In genomic region chr3:133274477-133274876, GRCh38 we compare ENCODE assay signal across 36 cellular contexts.
DNase-seq lines count a peak whose midpoint lies in the region; ATAC-seq, FAIRE-seq and TF ChIP-seq lines count a peak whose summit lies in the region.
"Had no signal": no experiment of that assay in that cellular context is flagged by ENCODE, and none has a peak within 500 bp of the region (broad histone marks: within the 10 kb centered on the region; RNA-seq: fewer than 3 reads in every experiment).

No MANE protein-coding gene starts in this region.

- H3K9ac ChIP-seq in keratinocyte (ENCODE audit: control insufficient read depth, extremely low read depth, insufficient read depth, low read length), result no peak overlapping the region

- no peak for ATAC-seq in stimulated activated effector memory CD8-positive, alpha-beta T cell treated with anti-CD3 and anti-CD28 coated beads, Interleukin-12 subunit alpha, Interleukin-12 subunit beta, amount 100 ng/mL, for 72 hours
- ATAC-seq in GM21381 (IDR thresholded peaks at IDR 0.05; ENCODE audit: unreplicated experiment), result no peak
- ATAC-seq: effector memory CD8-positive, alpha-beta T cell; left lung; right cardiac atrium; stimulated activated naive CD8-positive, alpha-beta T cell treated with anti-CD3 and anti-CD28 coated beads, Interleukin-15, amount 100 ng/mL, for 72 hours had no signal

- H3K9me3 ChIP-seq in keratinocyte (ENCODE audit: control insufficient read depth, low read depth, low read length), result no peaks in the 10 kb centered on the region
- H3K9me3 ChIP-seq: adrenal gland, left lung, Peyer's patch, thoracic aorta had no signal

- no peaks in the 10 kb centered on the region for H3K9me1 ChIP-seq in keratinocyte (ENCODE audit: control insufficient read depth, extremely low read depth, insufficient read depth, low read length)

- H3K27ac ChIP-seq in C4-2B (no peak overlapping the region), keratinocyte (ENCODE audit: control insufficient read depth, insufficient read depth, low read length) (no peak overlapping the region)
- H3K27ac ChIP-seq: adrenal gland, left lung, Peyer's patch, thoracic aorta had no signal

- H4K20me1 ChIP-seq in keratinocyte (ENCODE audit: control insufficient read depth, extremely low read depth, insufficient read depth, low read length), result no peaks in the 10 kb centered on the region

- H3K9me3 Mint-ChIP-seq in stimulated activated effector memory CD8-positive, alpha-beta T cell treated with anti-CD3 and anti-CD28 coated beads, Interleukin-12 subunit alpha, Interleukin-12 subunit beta, amount 100 ng/mL, for 72 hours, result no peaks in the 10 kb centered on the region
- H3K9me3 Mint-ChIP-seq: activated CD4-positive, alpha-beta memory T cell treated with anti-CD3 and anti-CD28 coated beads, Interleukin-2, amount 10 ng/mL, durations not matched to agents 7 days and 5 days; activated naive CD4-positive, alpha-beta T cell treated with anti-CD3 and anti-CD28 coated beads, Interleukin-2, amount 10 ng/mL, durations not matched to agents 7 days and 5 days; effector memory CD8-positive, alpha-beta T cell; memory B cell; stimulated activated naive CD8-positive, alpha-beta T cell treated with anti-CD3 and anti-CD28 coated beads, Interleukin-15, amount 100 ng/mL, for 72 hours had no signal

- H3K4me1 Mint-ChIP-seq in stimulated activated effector memory CD8-positive, alpha-beta T cell treated with anti-CD3 and anti-CD28 coated beads, Interleukin-12 subunit alpha, Interleukin-12 subunit beta, amount 100 ng/mL, for 72 hours, result no peaks in the 10 kb centered on the region
- H3K4me1 Mint-ChIP-seq: activated CD4-positive, alpha-beta memory T cell treated with anti-CD3 and anti-CD28 coated beads, Interleukin-2, amount 10 ng/mL, durations not matched to agents 7 days and 5 days; activated naive CD4-positive, alpha-beta T cell treated with anti-CD3 and anti-CD28 coated beads, Interleukin-2, amount 10 ng/mL, durations not matched to agents 7 days and 5 days had no signal

- H3K36me3 ChIP-seq in keratinocyte (ENCODE audit: control insufficient read depth in 2 of 2, extremely low read depth in 1 of 2, insufficient read depth in 2 of 2, low read length in 2 of 2), result no peaks in the 10 kb centered on the region
- H3K36me3 ChIP-seq: adrenal gland, left lung, Peyer's patch, thoracic aorta had no signal

- dilution Hi-C loops in keratinocyte (cut with MboI; ENCODE audit: extremely low pct_ligation_motif_present, low sequenced_read_pairs), result no loop called here

- no peak overlapping the region for H3K4me2 ChIP-seq in keratinocyte (ENCODE audit: control insufficient read depth, extremely low read depth, insufficient read depth, low read depth, low read length)

- H3K36me3 Mint-ChIP-seq in stimulated activated effector memory CD8-positive, alpha-beta T cell treated with anti-CD3 and anti-CD28 coated beads, Interleukin-12 subunit alpha, Interleukin-12 subunit beta, amount 100 ng/mL, for 72 hours, result no peaks in the 10 kb centered on the region
- H3K36me3 Mint-ChIP-seq: activated naive CD4-positive, alpha-beta T cell treated with anti-CD3 and anti-CD28 coated beads, Interleukin-2, amount 10 ng/mL, durations not matched to agents 7 days and 5 days; memory B cell had no signal

- DNase-seq in GM13977 (ENCODE audit: low spot score), result no peak
- peak; percentile 6 for DNase-seq in SK-MEL-5 (ENCODE audit: low read depth, low spot score)
- DNase-seq in keratinocyte (ENCODE audit: low read depth, low spot score), result no peak
- no peak for DNase-seq in NCI-H1436 (lab: John Stamatoyannopoulos, UW)
- DNase-seq in stimulated activated effector memory CD8-positive, alpha-beta T cell treated with anti-CD3 and anti-CD28 coated beads, Interleukin-12 subunit alpha, Interleukin-12 subunit beta, amount 100 ng/mL, for 72 hours (ENCODE audit: low spot score in 2 of 2), result no peak
- DNase-seq in activated naive CD4-positive, alpha-beta T cell treated with Interleukin-2 at 50 U/mL for 16 hours, result no peak
- DNase-seq: activated CD4-positive, alpha-beta memory T cell treated with anti-CD3 and anti-CD28 coated beads, Interleukin-2, amount 10 ng/mL, durations not matched to agents 7 days and 5 days; activated naive CD4-positive, alpha-beta T cell treated with anti-CD3 and anti-CD28 coated beads, Interleukin-2, amount 10 ng/mL, durations not matched to agents 7 days and 5 days; adrenal gland; central memory CD4-positive, alpha-beta T cell; DMS 273 treated with DMSO at 0.1 percent for 48 hours; effector memory CD8-positive, alpha-beta T cell; glutamatergic neuron; HCEC 1CT; IMR-90; left lung; NCI-H1092; NCI-H187; NCI-H2171 treated with DMSO at 0.1 percent for 48 hours; NCI-H524; Peyer's patch; posterior cingulate gyrus; right cardiac atrium; SHP77; stimulated activated CD4-positive, alpha-beta T cell treated with anti-CD3 and anti-CD28 coated beads, Interleukin-2, amount 100 ng/mL, for 24 hours; stimulated activated naive CD8-positive, alpha-beta T cell treated with anti-CD3 and anti-CD28 coated beads, Interleukin-15, amount 100 ng/mL, for 72 hours; T-helper 2 cell had no signal

- no peaks in the 10 kb centered on the region for H3K79me2 ChIP-seq in keratinocyte (ENCODE audit: control insufficient read depth, insufficient read depth, low read length)

- H3K27me3 ChIP-seq in keratinocyte (ENCODE audit: control insufficient read depth, extremely low read depth, insufficient read depth, low read length), result no peaks in the 10 kb centered on the region
- H3K27me3 ChIP-seq: adrenal gland, left lung, Peyer's patch had no signal

- no peak for FAIRE-seq in keratinocyte (lab: Jason Lieb, UNC)
- FAIRE-seq: GM18507, GM19239, islet of Langerhans, urothelium cell line had no signal

- no peaks in the 10 kb centered on the region for H3K4me1 ChIP-seq in keratinocyte (ENCODE audit: control insufficient read depth, extremely low read depth, insufficient read depth, low read length)

- H3K4me3 Mint-ChIP-seq in stimulated activated effector memory CD8-positive, alpha-beta T cell treated with anti-CD3 and anti-CD28 coated beads, Interleukin-12 subunit alpha, Interleukin-12 subunit beta, amount 100 ng/mL, for 72 hours, result no peak overlapping the region
- H3K4me3 Mint-ChIP-seq: activated CD4-positive, alpha-beta memory T cell treated with anti-CD3 and anti-CD28 coated beads, Interleukin-2, amount 10 ng/mL, durations not matched to agents 7 days and 5 days; activated naive CD4-positive, alpha-beta T cell treated with anti-CD3 and anti-CD28 coated beads, Interleukin-2, amount 10 ng/mL, durations not matched to agents 7 days and 5 days; B cell; effector memory CD8-positive, alpha-beta T cell; memory B cell; stimulated activated naive CD8-positive, alpha-beta T cell treated with anti-CD3 and anti-CD28 coated beads, Interleukin-15, amount 100 ng/mL, for 72 hours had no signal

- no peak overlapping the region for H3K4me3 ChIP-seq in keratinocyte (ENCODE audit: control insufficient read depth in 2 of 3, extremely low read depth in 1 of 3, insufficient read depth in 2 of 3, low read depth in 1 of 3, low read length in 3 of 3)
- H3K4me3 ChIP-seq: adrenal gland, left lung, Peyer's patch, thoracic aorta had no signal

- H2AFZ ChIP-seq in keratinocyte (ENCODE audit: control insufficient read depth, low read length), result no peak overlapping the region

- H3K27ac Mint-ChIP-seq in stimulated activated effector memory CD8-positive, alpha-beta T cell treated with anti-CD3 and anti-CD28 coated beads, Interleukin-12 subunit alpha, Interleukin-12 subunit beta, amount 100 ng/mL, for 72 hours, result no peak overlapping the region
- H3K27ac Mint-ChIP-seq: activated CD4-positive, alpha-beta memory T cell treated with anti-CD3 and anti-CD28 coated beads, Interleukin-2, amount 10 ng/mL, durations not matched to agents 7 days and 5 days; activated naive CD4-positive, alpha-beta T cell treated with anti-CD3 and anti-CD28 coated beads, Interleukin-2, amount 10 ng/mL, durations not matched to agents 7 days and 5 days; B cell; effector memory CD8-positive, alpha-beta T cell; memory B cell; stimulated activated naive CD8-positive, alpha-beta T cell treated with anti-CD3 and anti-CD28 coated beads, Interleukin-15, amount 100 ng/mL, for 72 hours had no signal

- TF ChIP-seq CTCF in C4-2B (conservative IDR thresholded peaks at IDR 0.05), result peak; percentile 15; the same call in 1 of the 2 replicates
- peak; percentile 13 for TF ChIP-seq CTCF in GM13977 (IDR thresholded peaks at IDR 0.05; ENCODE audit: extremely low read depth, insufficient read depth, missing control alignments)
- TF ChIP-seq CTCF in keratinocyte (optimal IDR thresholded peaks at IDR 0.05 in 1 of 3, IDR thresholded peaks at IDR 0.05 in 1 of 3, conservative IDR thresholded peaks at IDR 0.05 in 1 of 3; ENCODE audit: extremely low read depth in 1 of 3, insufficient read depth in 2 of 3, low read length in 3 of 3), result peak in 2 of 3 experiments; percentile 10 to 11

- in situ Hi-C loops in GM13977 (cut with MboI; ENCODE audit: low pct_unique_long_range_greater_than_20kb, low sequenced_read_pairs, unreplicated experiment), result no loop called here
- in situ Hi-C loops in SK-MEL-5 (cut with HindIII; ENCODE audit: low pct_unique_long_range_greater_than_20kb, low sequenced_read_pairs), result no loop called here
